1 cellular context compared by ENCODE assay signal in the genomic region with DNA sequence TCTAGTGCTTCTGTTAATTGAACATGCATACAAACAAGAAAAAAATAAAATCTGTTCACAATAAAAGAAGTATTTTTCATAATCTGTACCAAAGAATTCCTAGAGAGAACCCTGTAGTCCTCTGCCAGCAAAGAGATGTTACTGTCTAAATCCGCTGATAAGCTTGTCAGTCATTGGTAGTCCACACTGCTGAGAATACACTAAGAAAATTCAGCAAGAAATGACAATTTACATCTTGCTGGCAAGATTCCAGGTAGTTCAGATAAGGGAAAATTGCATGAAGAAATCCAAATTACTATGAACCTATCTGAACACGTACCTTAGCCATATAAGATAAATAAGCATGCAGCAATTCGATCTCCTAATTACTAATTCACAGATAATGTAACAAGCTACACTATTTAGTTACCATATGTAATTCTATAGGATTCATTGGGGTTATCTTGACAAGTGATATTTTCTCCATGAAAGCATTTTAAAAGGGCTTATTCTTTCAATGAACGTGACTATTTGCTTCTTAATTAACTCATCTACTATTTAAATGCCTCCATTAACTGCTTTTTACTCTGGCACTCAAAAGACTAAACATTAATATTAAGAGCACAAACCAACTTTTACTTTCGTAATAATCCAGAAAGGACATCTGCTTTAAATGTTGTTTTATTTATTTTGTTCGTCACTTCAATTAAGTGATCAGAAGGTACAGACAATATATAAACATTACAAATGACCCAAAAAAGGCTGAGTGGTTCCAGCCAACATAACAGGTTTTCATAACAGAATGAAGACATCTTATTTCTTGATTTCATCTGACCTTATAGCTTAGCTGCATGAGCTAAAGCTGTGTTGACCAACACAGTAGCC.
TF ChIP-seq lines count a peak whose summit lies in the region.

No MANE protein-coding gene starts in this region.

TF ChIP-seq in neural cell, 6 proteins besides CTCF, POLR2A, EP300 and RAD21 (continued from another document):
- TF ChIP-seq EZH2 (IDR thresholded peaks at IDR 0.05; ENCODE audit: borderline replicate concordance, insufficient read depth, low read length, poor library complexity, severe bottlenecking) = no peak
- no peak for TF ChIP-seq REST (IDR thresholded peaks at IDR 0.05; ENCODE audit: borderline replicate concordance)
- TF ChIP-seq TAF1 (IDR thresholded peaks at IDR 0.05; ENCODE audit: low read depth) = no peak
